1 cellular context compared by ENCODE assay signal in genomic region chr7:18064242-18064838, GRCh38.
A peak's percentile ranks its signal among the peaks of the same experiment; 100 is the strongest.
TF ChIP-seq lines count a peak whose summit lies in the region.

No MANE protein-coding gene starts in this region.

TF ChIP-seq in HepG2, 621 proteins besides CTCF, POLR2A, EP300 and RAD21 (continued from another document):
- TF ChIP-seq HNF1A (IDR thresholded peaks at IDR 0.05; ENCODE audit: low read depth) (no peak), HNF1A (CRISPR knock-in tag; IDR thresholded peaks at IDR 0.05; ENCODE audit: borderline replicate concordance) (no peak), SMARCE1 (IDR thresholded peaks at IDR 0.05; ENCODE audit: borderline replicate concordance) (no peak), CREB1 (IDR thresholded peaks at IDR 0.05) (peak; percentile 68), CREB1 (CRISPR knock-in tag; IDR thresholded peaks at IDR 0.05) (no peak)
